1 cellular context compared by ENCODE assay signal in genomic region chr13:109139346-109139745, GRCh38.
TF ChIP-seq lines count a peak whose summit lies in the region.

No MANE protein-coding gene starts in this region.

TF ChIP-seq in HepG2, 621 proteins besides CTCF, POLR2A, EP300 and RAD21:
- TF ChIP-seq ZHX1 (CRISPR knock-in tag; IDR thresholded peaks at IDR 0.05; ENCODE audit: low read depth), result no peak
- TF ChIP-seq ZNF30 (CRISPR knock-in tag; IDR thresholded peaks at IDR 0.05), result no peak
- no peak for TF ChIP-seq ZBTB37 (CRISPR knock-in tag; IDR thresholded peaks at IDR 0.05)
- peak; percentile 97 for TF ChIP-seq ZNF124 (CRISPR knock-in tag; IDR thresholded peaks at IDR 0.05)
- TF ChIP-seq ZNF776 (CRISPR knock-in tag; IDR thresholded peaks at IDR 0.05), result no peak
- TF ChIP-seq ZFP62 (CRISPR knock-in tag; IDR thresholded peaks at IDR 0.05), result no peak
